Comparison of ENCODE assay signal across 24 cellular contexts in genomic region chr3:99967796-99968195, GRCh38.
DNase-seq lines count a peak whose midpoint lies in the region; FAIRE-seq and TF ChIP-seq lines count a peak whose summit lies in the region.
"Had no signal": no experiment of that assay in that cellular context is flagged by ENCODE, and none has a peak within 500 bp of the region (broad histone marks: within the 10 kb centered on the region; RNA-seq: fewer than 3 reads in every experiment).

No MANE protein-coding gene starts in this region.

- intact Hi-C loops in activated T-helper 2 cell treated with anti-CD3 and anti-CD28 coated beads, Interferon-gamma antibody, Interleukin-2, Interleukin-4, amounts not matched to agents 10 μg/mL and 5 μg/mL and 100 μg/mL, durations not matched to agents 14 hours and 24 hours and 36 hours (cut with micrococcal nuclease) = loop anchor here (5.0 kb wide), 1 partner anchor 95 kb away; no protein-coding TSS in a partner anchor

- H3K27ac ChIP-seq in skin epidermis = peak overlapping the region in 13 of 21 experiments; percentile 19 to 75 (median 64)
- H3K27ac ChIP-seq: adrenal gland, HL-60, SJSA1 had no signal

- H3K27ac Mint-ChIP-seq in HFFc6 = peak overlapping the region; percentile 27; the same call in 1 of the 2 replicates
- H3K27ac Mint-ChIP-seq in activated T-helper 2 cell treated with anti-CD3 and anti-CD28 coated beads, Interferon-gamma antibody, Interleukin-2, Interleukin-4, amounts not matched to agents 10 μg/mL and 5 μg/mL and 100 μg/mL, durations not matched to agents 14 hours and 24 hours and 36 hours = no peak overlapping the region
- no peak overlapping the region for H3K27ac Mint-ChIP-seq in immature natural killer cell
- H3K27ac Mint-ChIP-seq: activated T-helper 17 cell treated with anti-CD3 and anti-CD28 coated beads, Interleukin-2, amount 50 U/mL, for 72 hours; effector memory CD8-positive, alpha-beta T cell; T-helper 2 cell treated with Interferon-gamma antibody and Interleukin-4, amounts not matched to agents 5 μg/mL and 100 μg/mL, for 36 hours had no signal

- peak; percentile 73 for DNase-seq in HFFc6
- DNase-seq in cardiac fibroblast (ENCODE audit: low read depth in 2 of 2) = peak; percentile 59 to 72
- peak; percentile 49 to 69 for DNase-seq in foreskin fibroblast
- DNase-seq in D721Med (ENCODE audit: insufficient read length, low spot score) = no peak
- no peak for DNase-seq in activated T-helper 2 cell treated with anti-CD3 and anti-CD28 coated beads, Interferon-gamma antibody, Interleukin-2, Interleukin-4, amounts not matched to agents 10 μg/mL and 5 μg/mL and 100 μg/mL, durations not matched to agents 14 hours and 24 hours and 36 hours (ENCODE audit: low spot score)
- DNase-seq in immature natural killer cell = no peak
- DNase-seq in SW 1271 (lab: John Stamatoyannopoulos, UW) = no peak
- DNase-seq: adrenal gland; cerebellar nuclear complex; effector memory CD8-positive, alpha-beta T cell; glutamatergic neuron; NCI-H1092 treated with DMSO at 0.1 percent for 48 hours; NCI-H2107; NCI-H526 treated with DMSO at 0.1 percent for 48 hours; PC-3; small intestine; stimulated activated CD4-positive, alpha-beta T cell treated with anti-CD3 and anti-CD28 coated beads, Interleukin-4, amount 100 ng/mL, for 24 hours had no signal

- H3K4me1 Mint-ChIP-seq in HFFc6 (ENCODE audit: low read depth) = peaks cover 38% of the 10 kb centered on the region
- H3K4me1 Mint-ChIP-seq in activated T-helper 2 cell treated with anti-CD3 and anti-CD28 coated beads, Interferon-gamma antibody, Interleukin-2, Interleukin-4, amounts not matched to agents 10 μg/mL and 5 μg/mL and 100 μg/mL, durations not matched to agents 14 hours and 24 hours and 36 hours (ENCODE audit: low read depth) = peaks cover 44% of the 10 kb centered on the region
- H3K4me1 Mint-ChIP-seq in immature natural killer cell = peaks cover 6 to 18% of the 10 kb centered on the region in 2 donors

- H3K4me3 ChIP-seq in cardiac fibroblast (replicated peaks in 1 of 2; ENCODE audit: low read depth in 2 of 2, low read length in 2 of 2) = no peak overlapping the region
- H3K4me3 ChIP-seq in foreskin fibroblast (ENCODE audit: low read depth in 1 of 2, low read length in 2 of 2) = no peak overlapping the region
- H3K4me3 ChIP-seq in skin epidermis = no peak overlapping the region
- H3K4me3 ChIP-seq: adrenal gland, HAP-1, SJSA1 had no signal

- H3K9me3 Mint-ChIP-seq in HFFc6 (no peaks in the 10 kb centered on the region), immature natural killer cell (no peaks in the 10 kb centered on the region)
- no peaks in the 10 kb centered on the region for H3K9me3 Mint-ChIP-seq in activated T-helper 2 cell treated with anti-CD3 and anti-CD28 coated beads, Interferon-gamma antibody, Interleukin-2, Interleukin-4, amounts not matched to agents 10 μg/mL and 5 μg/mL and 100 μg/mL, durations not matched to agents 14 hours and 24 hours and 36 hours
- H3K9me3 Mint-ChIP-seq: activated T-helper 17 cell treated with anti-CD3 and anti-CD28 coated beads, Interleukin-2, amount 50 U/mL, for 72 hours; effector memory CD8-positive, alpha-beta T cell; T-helper 2 cell treated with Interferon-gamma antibody and Interleukin-4, amounts not matched to agents 5 μg/mL and 100 μg/mL, for 36 hours had no signal

- no peak for FAIRE-seq in D721Med (lab: Jason Lieb, UNC)
- FAIRE-seq: G401.6, small intestine had no signal

- H3K4me3 Mint-ChIP-seq in HFFc6 = no peak overlapping the region
- H3K4me3 Mint-ChIP-seq in activated T-helper 2 cell treated with anti-CD3 and anti-CD28 coated beads, Interferon-gamma antibody, Interleukin-2, Interleukin-4, amounts not matched to agents 10 μg/mL and 5 μg/mL and 100 μg/mL, durations not matched to agents 14 hours and 24 hours and 36 hours (ENCODE audit: low read depth) = no peak overlapping the region
- no peak overlapping the region for H3K4me3 Mint-ChIP-seq in immature natural killer cell
- H3K4me3 Mint-ChIP-seq: activated T-helper 17 cell treated with anti-CD3 and anti-CD28 coated beads, Interleukin-2, amount 50 U/mL, for 72 hours; effector memory CD8-positive, alpha-beta T cell; T-helper 2 cell treated with Interferon-gamma antibody and Interleukin-4, amounts not matched to agents 5 μg/mL and 100 μg/mL, for 36 hours had no signal

- H3K36me3 Mint-ChIP-seq in HFFc6 (ENCODE audit: low read depth) (no peaks in the 10 kb centered on the region), immature natural killer cell (no peaks in the 10 kb centered on the region)
- H3K36me3 Mint-ChIP-seq in activated T-helper 2 cell treated with anti-CD3 and anti-CD28 coated beads, Interferon-gamma antibody, Interleukin-2, Interleukin-4, amounts not matched to agents 10 μg/mL and 5 μg/mL and 100 μg/mL, durations not matched to agents 14 hours and 24 hours and 36 hours (ENCODE audit: low read depth) = peaks cover 10% of the 10 kb centered on the region

- TF ChIP-seq CTCF in HFFc6 (IDR thresholded peaks at IDR 0.05) (no peak), cardiac fibroblast (IDR thresholded peaks at IDR 0.05; ENCODE audit: low read depth, low read length) (no peak), foreskin fibroblast (IDR thresholded peaks at IDR 0.05; ENCODE audit: low read depth, low read length) (no peak), D721Med (IDR thresholded peaks at IDR 0.05; ENCODE audit: insufficient read depth, missing control alignments) (no peak)

- H3K27me3 Mint-ChIP-seq in HFFc6 (ENCODE audit: insufficient read depth) = no peaks in the 10 kb centered on the region; the same call in 1 of the 2 replicates
- no peaks in the 10 kb centered on the region for H3K27me3 Mint-ChIP-seq in activated T-helper 2 cell treated with anti-CD3 and anti-CD28 coated beads, Interferon-gamma antibody, Interleukin-2, Interleukin-4, amounts not matched to agents 10 μg/mL and 5 μg/mL and 100 μg/mL, durations not matched to agents 14 hours and 24 hours and 36 hours (ENCODE audit: low read depth)
- H3K27me3 Mint-ChIP-seq in immature natural killer cell (ENCODE audit: low read depth in 3 of 3) = peaks cover 0 to 4% (median 0%) of the 10 kb centered on the region in 3 donors
- H3K27me3 Mint-ChIP-seq: activated T-helper 17 cell treated with anti-CD3 and anti-CD28 coated beads, Interleukin-2, amount 50 U/mL, for 72 hours; effector memory CD8-positive, alpha-beta T cell had no signal

Comparison
In these comparisons a context has a peak if more than half of its experiments do, and no peak if none do; other contexts are left out.
1. DNase-seq: peak in HFFc6 (single experiment), cardiac fibroblast (2 of 2) and foreskin fibroblast (2 of 2); none in D721Med (single experiment), activated T-helper 2 cell treated with anti-CD3 and anti-CD28 coated beads, Interferon-gamma antibody, Interleukin-2, Interleukin-4, amounts not matched to agents 10 μg/mL and 5 μg/mL and 100 μg/mL, durations not matched to agents 14 hours and 24 hours and 36 hours (single experiment), immature natural killer cell (0 of 3) and SW 1271 (0 of 2).